23 cellular contexts compared by ENCODE assay signal in the genomic region with DNA sequence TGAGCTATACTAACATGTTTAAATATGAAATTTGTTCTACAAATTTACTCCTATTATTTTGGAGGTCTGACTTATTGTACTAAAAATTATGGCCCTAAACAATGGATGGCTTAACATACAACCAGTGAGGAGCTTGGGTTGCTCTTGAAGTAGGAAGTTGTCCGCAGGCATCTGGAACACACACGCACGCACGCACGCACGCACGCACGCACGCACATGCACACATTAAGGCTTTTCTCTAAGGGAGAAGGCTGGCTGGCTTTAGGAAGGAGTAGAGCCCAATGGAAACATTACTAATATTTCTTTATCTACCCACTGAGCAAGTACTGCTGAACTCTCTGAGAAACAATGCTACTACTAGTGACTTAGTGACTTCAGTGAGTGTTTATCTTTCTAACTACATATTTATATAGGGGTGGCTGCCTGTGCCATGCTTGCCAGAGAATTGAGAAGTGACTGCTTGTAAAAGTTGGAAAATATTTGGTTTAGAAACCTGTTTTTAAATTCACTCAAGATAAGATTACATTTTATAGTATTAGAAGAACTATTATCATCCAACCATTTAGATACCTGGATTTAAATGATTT. TPM values are rescaled to one million over a fixed set of nuclear protein-coding genes. Genes with fewer than 3 reads are reported as not detected.
DNase-seq lines count a peak whose midpoint lies in the region; ATAC-seq and TF ChIP-seq lines count a peak whose summit lies in the region.
"Had no signal": no experiment of that assay in that cellular context is flagged by ENCODE, and none has a peak within 500 bp of the region (broad histone marks: within the 10 kb centered on the region; RNA-seq: fewer than 3 reads in every experiment).

No MANE protein-coding gene starts in this region.

- H3K27me3 ChIP-seq in left lung (peaks cover 0 to 16% of the 10 kb centered on the region in 2 donors), upper lobe of right lung (no peaks in the 10 kb centered on the region)

- TF ChIP-seq CTCF in VCaP (conservative IDR thresholded peaks at IDR 0.05) = no peak
- TF ChIP-seq CTCF in left lung (IDR thresholded peaks at IDR 0.05) = no peak
- no peak for TF ChIP-seq CTCF in upper lobe of right lung (IDR thresholded peaks at IDR 0.05)

- peak overlapping the region; percentile 98 for H3K27ac ChIP-seq in VCaP
- H3K27ac ChIP-seq in left lung = no peak overlapping the region
- no peak overlapping the region for H3K27ac ChIP-seq in upper lobe of right lung
- H3K27ac ChIP-seq: SJCRH30 had no signal

- intact Hi-C loops in left lung (cut with DNase I) (no loop called here), upper lobe of right lung (cut with DNase I) (no loop called here)

- H3K36me3 ChIP-seq in left lung (no peaks in the 10 kb centered on the region), upper lobe of right lung (no peaks in the 10 kb centered on the region)
- H3K36me3 ChIP-seq: SJCRH30 had no signal

- DNase-seq in HT-29 (ENCODE audit: low spot score) (peak; percentile 37), left lung (no peak), upper lobe of right lung (no peak), SHP77 treated with DMSO at 0.1 percent for 48 hours (lab: John Stamatoyannopoulos, UW) (no peak), erythroblast (lab: John Stamatoyannopoulos, UW) (no peak)
- DNase-seq: CD8-positive, alpha-beta memory T cell; DMS 273 treated with DMSO at 0.1 percent for 48 hours; DMS79; EL; GDM1; KBM-7; MM.1S; NCI-H2081; NCI-H2171; NCI-H226; NCI-H510A; NCI-H69; SJCRH30 had no signal

- no peaks in the 10 kb centered on the region for H3K9me3 ChIP-seq in left lung
- H3K9me3 ChIP-seq in upper lobe of right lung = no peaks in the 10 kb centered on the region
- H3K9me3 ChIP-seq: SJCRH30 had no signal

- no peak for TF ChIP-seq POLR2A in erythroblast (IDR thresholded peaks at IDR 0.05; ENCODE audit: low read length)

- ATAC-seq in left lung (peak; percentile 82), upper lobe of right lung (peak; percentile 49), HG03175 (IDR thresholded peaks at IDR 0.05; ENCODE audit: unreplicated experiment) (no peak)
- ATAC-seq: GM12878, SK-N-SH treated with all-trans-retinoic acid at 6 μM for 48 hours had no signal

- H3K4me1 ChIP-seq in left lung = no peaks in the 10 kb centered on the region
- H3K4me1 ChIP-seq in upper lobe of right lung = peaks cover 2% of the 10 kb centered on the region

- H3K4me3 ChIP-seq in left lung (no peak overlapping the region), upper lobe of right lung (no peak overlapping the region)
- H3K4me3 ChIP-seq: GM12878, SJCRH30 had no signal

RNA-seq across cellular contexts. Expression of a gene that starts 16.2 kb away (rescaled TPM):
- total RNA-seq in HT-29 (2014; rRNA removed; shearing (Covaris generic)) = 18.6 and 22.6 TPM in 2 replicates
- 10 to 100 TPM; 42.3 to 55.2 TPM for total RNA-seq in left lung
- 66.5 TPM for total RNA-seq in upper lobe of right lung
- total RNA-seq: B cell; CD8-positive, alpha-beta memory T cell had no signal
